ENCODE assay signal across 8 cellular contexts in genomic region chr11:44634401-44635281, GRCh38.
DNase-seq lines count a peak whose midpoint lies in the region; ATAC-seq and TF ChIP-seq lines count a peak whose summit lies in the region.

No MANE protein-coding gene starts in this region.

- 12 to 21% (median 17%) methylated on average over 5 to 24 of the region's 24 CpGs for WGBS in adrenal gland, 4 donors
- 23 to 53% (median 28%) methylated on average over 15 to 24 of the region's 24 CpGs for WGBS in stomach, 5 donors

- peak in 4 of 6 experiments; percentile 12 to 19 (median 15) for TF ChIP-seq CTCF in adrenal gland (IDR thresholded peaks at IDR 0.05)
- TF ChIP-seq CTCF in stomach (IDR thresholded peaks at IDR 0.05): no peak

- peaks cover 3 to 10% of the 10 kb centered on the region in 2 donors for H3K4me1 ChIP-seq in adrenal gland (replicated peaks in 1 of 2)
- peaks cover 0 to 26% (median 14%) of the 10 kb centered on the region in 4 donors for H3K4me1 ChIP-seq in stomach

- DNase-seq in EL: peak; percentile 67
- DNase-seq in NCI-H1092 treated with DMSO at 0.1 percent for 48 hours (lab: John Stamatoyannopoulos, UW): peak; percentile 89
- peak; percentile 94 to 98 (median 96) for DNase-seq in adrenal gland
- peak; percentile 87 for DNase-seq in iPS-NIHi11 (ENCODE audit: low spot score)
- DNase-seq in stomach: peak; percentile 35

- intact Hi-C loops in adrenal gland (cut with DNase I): no loop called here
- intact Hi-C loops in stomach (cut with DNase I; ENCODE audit: low total_unique reads): no loop called here

- ATAC-seq in GM18505 (IDR thresholded peaks at IDR 0.05; ENCODE audit: unreplicated experiment) (no peak), GM21825 (IDR thresholded peaks at IDR 0.05; ENCODE audit: unreplicated experiment) (no peak), GM21528 (IDR thresholded peaks at IDR 0.05; ENCODE audit: low FRiP score, unreplicated experiment) (no peak)

- H3K36me3 ChIP-seq in adrenal gland (replicated peaks in 1 of 2) (no peaks in the 10 kb centered on the region), stomach (no peaks in the 10 kb centered on the region)

- H3K4me3 ChIP-seq in adrenal gland (peak overlapping the region in 1 of 4 donors; percentile 14), stomach (no peak overlapping the region)

- H3K9me3 ChIP-seq in adrenal gland (replicated peaks in 1 of 3) (no peaks in the 10 kb centered on the region), stomach (no peaks in the 10 kb centered on the region)

- no peak for TF ChIP-seq EP300 in stomach (IDR thresholded peaks at IDR 0.05)

- H3K27me3 ChIP-seq in adrenal gland (no peaks in the 10 kb centered on the region), stomach (peaks cover 0 to 31% (median 0%) of the 10 kb centered on the region in 3 donors)

- TF ChIP-seq POLR2A in adrenal gland (IDR thresholded peaks at IDR 0.05) (no peak), stomach (IDR thresholded peaks at IDR 0.05) (no peak), GM18505 (IDR thresholded peaks at IDR 0.05; ENCODE audit: borderline replicate concordance, extremely low read depth, insufficient read depth, insufficient read length) (no peak)

- H3K27ac ChIP-seq in adrenal gland: peak overlapping the region in 2 of 5 donors; percentile 51 to 65
- H3K27ac ChIP-seq in stomach: no peak overlapping the region

Comparison
In these comparisons a context has a peak if more than half of its experiments do, and no peak if none do; other contexts are left out.
1. DNase-seq: peak in every context shown above with its lines; median percentile 96 in adrenal gland; 89 in NCI-H1092 treated with DMSO at 0.1 percent for 48 hours; 87 in iPS-NIHi11; 67 in EL; 35 in stomach.
2. CTCF ChIP-seq: peak in adrenal gland (4 of 6); none in stomach (0 of 7).